In the genomic region with DNA sequence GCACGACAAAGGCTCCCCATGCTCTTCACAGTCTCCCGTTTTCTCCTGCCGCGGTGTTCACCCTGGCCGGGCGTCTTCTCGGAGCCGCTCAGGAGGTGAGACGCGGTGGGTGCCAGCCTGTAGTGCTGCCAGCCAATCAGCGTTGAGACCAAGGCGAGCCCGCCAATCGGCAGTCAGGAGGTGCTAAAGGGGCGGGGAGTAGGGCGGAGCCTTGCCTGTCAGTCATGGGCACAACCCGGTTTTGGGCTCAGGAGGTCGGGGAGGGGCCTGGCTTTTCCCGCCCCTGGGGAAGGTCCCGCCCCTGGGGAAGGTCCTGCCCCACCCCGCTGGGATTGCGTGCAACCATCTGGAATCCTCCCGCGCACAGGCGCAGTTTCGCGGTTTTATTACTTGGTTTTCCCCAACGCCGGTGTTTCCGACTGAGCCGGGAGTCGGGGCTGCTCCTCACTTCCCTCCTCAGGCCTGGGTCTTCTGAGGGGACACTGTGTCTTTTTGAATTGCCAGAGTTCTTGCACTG, we compare ENCODE assay signal across 8 cellular contexts. TPM values are rescaled to one million over a fixed set of nuclear protein-coding genes. Genes with fewer than 3 reads are reported as not detected.
A peak's percentile ranks its signal among the peaks of the same experiment; 100 is the strongest.
DNase-seq lines count a peak whose midpoint lies in the region; ATAC-seq, FAIRE-seq and TF ChIP-seq lines count a peak whose summit lies in the region.

A gene (minus strand): TSS at position 92 of the 517 bp plus-strand sequence. CDS start 1,421 bp downstream, outside the sequence.

- peaks cover 30% of the 10 kb centered on the region for H3K36me3 Mint-ChIP-seq in Calu3 (ENCODE audit: insufficient read depth, unreplicated experiment)
- no peaks in the 10 kb centered on the region for H3K36me3 Mint-ChIP-seq in IgD-negative memory B cell
- H3K36me3 Mint-ChIP-seq in naive thymus-derived CD4-positive, alpha-beta T cell: no peaks in the 10 kb centered on the region

- TF ChIP-seq CTCF in Calu3 (IDR thresholded peaks at IDR 0.05; ENCODE audit: unreplicated experiment) (no peak), fibroblast of mammary gland (conservative IDR thresholded peaks at IDR 0.05; ENCODE audit: control insufficient read depth, insufficient read depth, low read depth, low read length) (no peak)

- H3K4me1 Mint-ChIP-seq in Calu3 (ENCODE audit: low read depth, unreplicated experiment) (peaks cover 25% of the 10 kb centered on the region), IgD-negative memory B cell (peaks cover 13 to 16% (median 16%) of the 10 kb centered on the region in 3 donors)
- H3K4me1 Mint-ChIP-seq in naive thymus-derived CD4-positive, alpha-beta T cell: peaks cover 14 to 28% (median 22%) of the 10 kb centered on the region in 7 donors

- peak within 1 kb of the TSS; percentile 42 for H3K4me3 ChIP-seq in fibroblast of mammary gland (ENCODE audit: control insufficient read depth, low read depth, low read length)
- peak within 1 kb of the TSS; percentile 59 for H3K4me3 ChIP-seq in naive thymus-derived CD4-positive, alpha-beta T cell (ENCODE audit: low read length)

- peak; percentile 91 for ATAC-seq in GM21529 (IDR thresholded peaks at IDR 0.05; ENCODE audit: unreplicated experiment)
- peak; percentile 95 for ATAC-seq in naive thymus-derived CD4-positive, alpha-beta T cell

- POLR2A ChIA-PET in naive thymus-derived CD4-positive, alpha-beta T cell (lab: Charles Lee): no interaction called here

- no peaks in the 10 kb centered on the region for H3K27me3 ChIP-seq in naive thymus-derived CD4-positive, alpha-beta T cell (ENCODE audit: control insufficient read depth in 2 of 2, insufficient read depth in 2 of 2, low read length in 2 of 2)

- peak; percentile 33 for FAIRE-seq in RCC 7860 (lab: Jason Lieb, UNC)

- no TSS peak for BruUV-seq in Calu3 (replicated peaks; lab: Mats Ljungman, UMichigan)

- H3K27ac Mint-ChIP-seq in Calu3 (ENCODE audit: unreplicated experiment) (peak within 1 kb of the TSS; percentile 72), IgD-negative memory B cell (peak within 1 kb of the TSS; percentile 2 to 71 (median 51))
- H3K27ac Mint-ChIP-seq in naive thymus-derived CD4-positive, alpha-beta T cell: peak within 1 kb of the TSS; percentile 66 to 94 (median 81)

- peaks cover 0 to 10% of the 10 kb centered on the region in 2 donors for H3K4me1 ChIP-seq in naive thymus-derived CD4-positive, alpha-beta T cell (ENCODE audit: control insufficient read depth in 2 of 2, insufficient read depth in 2 of 2, low read length in 2 of 2)

- H3K4me3 Mint-ChIP-seq in Calu3 (ENCODE audit: low read depth, unreplicated experiment) (peak within 1 kb of the TSS; percentile 62), IgD-negative memory B cell (peak within 1 kb of the TSS; percentile 72 to 97 (median 92))
- H3K4me3 Mint-ChIP-seq in naive thymus-derived CD4-positive, alpha-beta T cell: peak within 1 kb of the TSS; percentile 82 to 97 (median 90)

- no peaks in the 10 kb centered on the region for H3K36me3 ChIP-seq in naive thymus-derived CD4-positive, alpha-beta T cell (ENCODE audit: control insufficient read depth in 2 of 3, insufficient read depth in 3 of 3, low read length in 3 of 3)

- H3K27me3 Mint-ChIP-seq in Calu3 (ENCODE audit: unreplicated experiment) (peaks cover 30% of the 10 kb centered on the region), IgD-negative memory B cell (peaks cover 23% of the 10 kb centered on the region)
- H3K27me3 Mint-ChIP-seq in naive thymus-derived CD4-positive, alpha-beta T cell: peaks cover 0 to 23% (median 13%) of the 10 kb centered on the region in 5 donors

- H3K9me3 ChIP-seq in naive thymus-derived CD4-positive, alpha-beta T cell (ENCODE audit: control insufficient read depth in 2 of 3, low read length in 3 of 3): no peaks in the 10 kb centered on the region

- CTCF ChIA-PET in Calu3 (lab: Charles Lee): no interaction called here
- CTCF ChIA-PET in naive thymus-derived CD4-positive, alpha-beta T cell (lab: Charles Lee): interaction anchor here (1.1 kb wide), 1 partner anchor 17 kb away, joined by 3 read pairs; no protein-coding TSS in a partner anchor

- intact Hi-C loops in Calu3 (cut with micrococcal nuclease; ENCODE audit: unreplicated experiment): loop anchor here (2.0 kb wide), 1 partner anchor 14 kb away; no protein-coding TSS in a partner anchor
- intact Hi-C loops in naive thymus-derived CD4-positive, alpha-beta T cell (cut with micrococcal nuclease): loop anchor here (1.0 to 2.0 kb wide), 2 partner anchors 28 to 104 kb away; no protein-coding TSS in a partner anchor

- DNase-seq in Calu3 (peak; percentile 99), RCC 7860 (ENCODE audit: low spot score) (peak; percentile 79), fibroblast of mammary gland (ENCODE audit: low read depth) (peak; percentile 95)
- DNase-seq in activated T-helper 1 cell treated with anti-CD3 and anti-CD28 coated beads, Interleukin-2, amount 50 U/mL, for 16 hours (ENCODE audit: low read depth in 1 of 2, low spot score in 1 of 2): peak; percentile 88 to 95
- peak; percentile 87 to 98 (median 94) for DNase-seq in naive thymus-derived CD4-positive, alpha-beta T cell
- peak; percentile 96 for DNase-seq in stimulated activated CD8-positive, alpha-beta memory T cell treated with anti-CD3 and anti-CD28 coated beads, Interleukin-7, amount 100 ng/mL, for 48 hours (ENCODE audit: extremely low read depth in 1 of 2, low read depth in 1 of 2)

- H3K9me3 Mint-ChIP-seq in Calu3 (ENCODE audit: low read depth, unreplicated experiment) (no peaks in the 10 kb centered on the region), IgD-negative memory B cell (no peaks in the 10 kb centered on the region)
- H3K9me3 Mint-ChIP-seq in naive thymus-derived CD4-positive, alpha-beta T cell: peaks cover 0 to 4% (median 0%) of the 10 kb centered on the region in 11 donors

- peak within 1 kb of the TSS; percentile 58 for H3K27ac ChIP-seq in naive thymus-derived CD4-positive, alpha-beta T cell (ENCODE audit: low read depth, low read length)

RNA-seq across cellular contexts. Expression of the gene that starts here (rescaled TPM):
- not detected in 2 replicates for total RNA-seq in Calu3 (2022)
- polyA plus RNA-seq in IgD-negative memory B cell: not detected
- not detected for total RNA-seq in naive thymus-derived CD4-positive, alpha-beta T cell
- polyA plus RNA-seq in naive thymus-derived CD4-positive, alpha-beta T cell: not detected

Comparison
In these comparisons a context has a peak if more than half of its experiments do, and no peak if none do; other contexts are left out.
1. Peak in every context shown above with its lines: DNase-seq, ATAC-seq, H3K4me3 ChIP-seq and H3K27ac ChIP-seq.
2. Peak in DNase-seq in Calu3; RNA of the gene not detected or under 1 TPM.
3. Peak in DNase-seq, ATAC-seq, H3K4me3 ChIP-seq and H3K27ac ChIP-seq in naive thymus-derived CD4-positive, alpha-beta T cell; RNA of the gene not detected or under 1 TPM.